In the genomic region with DNA sequence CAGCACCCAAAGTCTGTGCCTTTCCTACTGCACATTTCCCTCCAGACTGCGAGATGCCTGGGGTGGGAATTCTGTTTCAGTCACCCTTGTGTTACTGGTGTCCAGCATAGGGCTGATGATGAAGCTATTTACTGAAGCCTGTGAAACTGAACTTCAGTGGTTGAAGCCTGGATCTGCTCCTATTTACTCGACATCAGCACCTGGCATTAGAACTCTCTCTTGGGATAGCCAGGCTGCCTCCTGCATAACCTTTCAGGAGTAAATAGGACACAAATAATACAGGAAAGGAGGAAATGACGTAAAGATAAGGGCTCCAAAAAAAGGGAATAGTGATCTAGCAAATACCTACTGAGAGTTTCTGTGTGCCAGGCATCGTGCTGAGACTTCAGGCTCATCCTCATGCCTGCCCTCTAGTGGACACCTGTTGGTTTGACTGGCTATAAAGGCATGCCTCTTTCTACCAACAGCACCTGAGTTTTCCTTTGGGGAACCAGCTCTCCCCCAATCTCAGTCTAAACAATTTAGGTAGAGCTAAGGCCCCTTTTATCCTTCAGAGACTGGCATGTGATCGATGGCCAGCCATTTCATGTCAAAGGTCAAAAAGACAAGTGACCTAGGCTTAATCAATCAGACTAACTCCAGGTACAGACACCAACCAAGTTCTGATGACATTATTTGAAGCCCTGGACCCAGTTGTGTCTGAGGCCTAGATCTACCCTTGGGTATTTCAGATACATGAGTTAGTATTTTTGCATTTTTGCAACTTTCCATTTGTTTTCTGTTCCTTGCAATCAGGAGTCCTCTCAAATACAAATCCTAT, we compare ENCODE assay signal across 7 cellular contexts.
DNase-seq lines count a peak whose midpoint lies in the region; TF ChIP-seq lines count a peak whose summit lies in the region.

No MANE protein-coding gene starts in this region.

- DNase-seq in HFFc6 (no peak), SK-N-DZ (ENCODE audit: low spot score) (peak; percentile 37), fibroblast of villous mesenchyme (ENCODE audit: low read depth) (no peak), dedifferentiated amniotic fluid mesenchymal stem cell (ENCODE audit: extremely low spot score) (no peak), NCI-H2107 (lab: John Stamatoyannopoulos, UW) (no peak)
- peak; percentile 16 for DNase-seq in stimulated activated CD4-positive, alpha-beta T cell treated with anti-CD3 and anti-CD28 coated beads, Interleukin-4, amount 100 ng/mL, for 1 hour

- H3K4me3 Mint-ChIP-seq in HFFc6, result no peak overlapping the region

- H3K9me3 Mint-ChIP-seq in HFFc6, result no peaks in the 10 kb centered on the region

- no peaks in the 10 kb centered on the region for H3K36me3 Mint-ChIP-seq in HFFc6 (ENCODE audit: low read depth)

- H3K4me1 Mint-ChIP-seq in HFFc6 (ENCODE audit: low read depth), result peaks cover 56% of the 10 kb centered on the region

- H3K4me3 ChIP-seq in GM12875 (ENCODE audit: low read depth, low read length) (no peak overlapping the region), fibroblast of villous mesenchyme (ENCODE audit: low read depth, low read length) (no peak overlapping the region)

- H3K27ac Mint-ChIP-seq in HFFc6, result no peak overlapping the region

- peak; percentile 80 for TF ChIP-seq CTCF in GM12875 (IDR thresholded peaks at IDR 0.05; ENCODE audit: borderline replicate concordance, insufficient read depth, low read depth, low read length)
- TF ChIP-seq CTCF in HFFc6 (IDR thresholded peaks at IDR 0.05), result peak; percentile 83
- TF ChIP-seq CTCF in fibroblast of villous mesenchyme (IDR thresholded peaks at IDR 0.05; ENCODE audit: insufficient read depth, low read depth, low read length), result peak; percentile 77

- H3K27me3 Mint-ChIP-seq in HFFc6 (ENCODE audit: insufficient read depth), result no peaks in the 10 kb centered on the region

Comparison
In these comparisons a context has a peak if more than half of its experiments do, and no peak if none do; other contexts are left out.
1. DNase-seq: peak in SK-N-DZ (single experiment) and stimulated activated CD4-positive, alpha-beta T cell treated with anti-CD3 and anti-CD28 coated beads, Interleukin-4, amount 100 ng/mL, for 1 hour (single experiment); none in HFFc6 (single experiment), fibroblast of villous mesenchyme (single experiment), dedifferentiated amniotic fluid mesenchymal stem cell (single experiment) and NCI-H2107 (single experiment).
2. Peak in every context shown above with its lines, with median percentiles within 50 percentile points of each other: CTCF ChIP-seq.